ENCODE assay signal across 25 cellular contexts in genomic region chr20:58523072-58523681, GRCh38. TPM values are rescaled to one million over a fixed set of nuclear protein-coding genes. Genes with fewer than 3 reads are reported as not detected.
DNase-seq lines count a peak whose midpoint lies in the region; ATAC-seq and TF ChIP-seq lines count a peak whose summit lies in the region.
"Had no signal": no experiment of that assay in that cellular context is flagged by ENCODE, and none has a peak within 500 bp of the region (broad histone marks: within the 10 kb centered on the region; RNA-seq: fewer than 3 reads in every experiment).

No MANE protein-coding gene starts in this region.

- no peak for TF ChIP-seq CTCF in coronary artery (IDR thresholded peaks at IDR 0.05)
- TF ChIP-seq CTCF in progenitor cell of endocrine pancreas (IDR thresholded peaks at IDR 0.05; ENCODE audit: unreplicated experiment): no peak

- ATAC-seq in GM21825 (IDR thresholded peaks at IDR 0.05; ENCODE audit: unreplicated experiment): no peak
- ATAC-seq in GM18867 (IDR thresholded peaks at IDR 0.05; ENCODE audit: unreplicated experiment): no peak
- no peak for ATAC-seq in sciatic nerve
- ATAC-seq: activated naive CD4-positive, alpha-beta T cell treated with anti-CD3 and anti-CD28 coated beads, Interleukin-2, amount 50 U/mL, for 72 hours; gastroesophageal sphincter; left colon; PC-3; stimulated activated effector memory CD8-positive, alpha-beta T cell treated with anti-CD3 and anti-CD28 coated beads, Interleukin-12 subunit alpha, Interleukin-12 subunit beta, amount 100 ng/mL, for 72 hours had no signal

- H3K36me3 Mint-ChIP-seq in progenitor cell of endocrine pancreas (ENCODE audit: insufficient read depth): no peaks in the 10 kb centered on the region
- H3K36me3 Mint-ChIP-seq: activated naive CD4-positive, alpha-beta T cell treated with anti-CD3 and anti-CD28 coated beads, Interleukin-2, amount 50 U/mL, for 72 hours; stimulated activated effector memory CD8-positive, alpha-beta T cell treated with anti-CD3 and anti-CD28 coated beads, Interleukin-12 subunit alpha, Interleukin-12 subunit beta, amount 100 ng/mL, for 72 hours had no signal

- peak overlapping the region; percentile 37 for H3K27ac Mint-ChIP-seq in progenitor cell of endocrine pancreas
- H3K27ac Mint-ChIP-seq: stimulated activated effector memory CD8-positive, alpha-beta T cell treated with anti-CD3 and anti-CD28 coated beads, Interleukin-12 subunit alpha, Interleukin-12 subunit beta, amount 100 ng/mL, for 72 hours had no signal

- H3K4me3 Mint-ChIP-seq in progenitor cell of endocrine pancreas (ENCODE audit: low read depth): no peak overlapping the region
- H3K4me3 Mint-ChIP-seq: stimulated activated effector memory CD8-positive, alpha-beta T cell treated with anti-CD3 and anti-CD28 coated beads, Interleukin-12 subunit alpha, Interleukin-12 subunit beta, amount 100 ng/mL, for 72 hours had no signal

- H3K27ac ChIP-seq in coronary artery: no peak overlapping the region
- H3K27ac ChIP-seq: brain microvascular endothelial cell, gastroesophageal sphincter, neutrophil, right atrium auricular region, thyroid gland had no signal

- no peak overlapping the region for H3K4me3 ChIP-seq in coronary artery
- H3K4me3 ChIP-seq: gastroesophageal sphincter, right atrium auricular region, thyroid gland had no signal

- peaks cover 12% of the 10 kb centered on the region for H3K4me1 Mint-ChIP-seq in progenitor cell of endocrine pancreas (ENCODE audit: low read depth)
- H3K4me1 Mint-ChIP-seq: stimulated activated effector memory CD8-positive, alpha-beta T cell treated with anti-CD3 and anti-CD28 coated beads, Interleukin-12 subunit alpha, Interleukin-12 subunit beta, amount 100 ng/mL, for 72 hours had no signal

- DNase-seq in DMS 273 treated with DMSO at 0.1 percent for 48 hours (lab: John Stamatoyannopoulos, UW) (peak; percentile 34), NCI-H82 (lab: John Stamatoyannopoulos, UW) (peak; percentile 96), coronary artery (ENCODE audit: low spot score) (peak; percentile 53), progenitor cell of endocrine pancreas (ENCODE audit: low spot score, unreplicated experiment) (no peak), NCI-H2029 treated with DMSO at 0.1 percent for 48 hours (lab: John Stamatoyannopoulos, UW) (no peak), sciatic nerve (ENCODE audit: low spot score) (no peak)
- DNase-seq: AML-193, brain microvascular endothelial cell, cortex of kidney, left colon, NCI-H1092, NCI-H2081, NCI-H526 treated with DMSO at 0.1 percent for 48 hours, PC-3, SIG-M5, T1000, thyroid gland had no signal

- intact Hi-C loops in sciatic nerve (cut with DNase I): no loop called here

- H3K9me3 Mint-ChIP-seq in progenitor cell of endocrine pancreas (ENCODE audit: low read depth): peaks cover 17% of the 10 kb centered on the region

- H3K27me3 Mint-ChIP-seq in progenitor cell of endocrine pancreas: peaks cover 24% of the 10 kb centered on the region

RNA-seq across cellular contexts. Expression of gene APCDD1L, which starts 8.0 kb away (rescaled TPM):
- total RNA-seq in progenitor cell of endocrine pancreas (not detected in 2 replicates), sciatic nerve (0.53 TPM)
- total RNA-seq: activated naive CD4-positive, alpha-beta T cell treated with anti-CD3 and anti-CD28 coated beads, Interleukin-2, amount 50 U/mL, for 72 hours; HT-29 had no signal

Comparison
In these comparisons a context has a peak if more than half of its experiments do, and no peak if none do; other contexts are left out.
1. DNase-seq: peak in DMS 273 treated with DMSO at 0.1 percent for 48 hours (single experiment), NCI-H82 (single experiment) and coronary artery (single experiment); none in progenitor cell of endocrine pancreas (single experiment), NCI-H2029 treated with DMSO at 0.1 percent for 48 hours (single experiment) and sciatic nerve (single experiment).